ENCODE assay signal across 16 cellular contexts in the genomic region with DNA sequence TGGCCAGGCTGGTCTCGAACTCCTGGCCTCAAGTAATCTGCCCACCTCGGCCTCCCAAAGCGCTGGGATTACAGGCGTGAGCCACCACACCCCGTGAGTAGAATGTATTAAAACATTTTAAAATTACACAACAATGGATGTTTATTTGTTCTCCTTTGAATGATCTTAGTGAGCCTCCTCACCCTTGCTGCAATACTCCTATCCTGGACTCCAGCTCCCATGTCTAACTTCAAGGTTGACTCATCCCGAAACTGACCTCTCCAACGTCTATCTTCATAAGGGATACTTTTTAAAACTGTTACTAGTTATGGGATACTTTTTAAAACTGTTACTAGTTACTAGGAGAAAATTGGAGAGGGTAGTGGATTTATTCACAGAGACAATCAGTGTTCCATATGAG. TPM values are rescaled to one million over a fixed set of nuclear protein-coding genes. Genes with fewer than 3 reads are reported as not detected.
DNase-seq lines count a peak whose midpoint lies in the region; ATAC-seq, FAIRE-seq and TF ChIP-seq lines count a peak whose summit lies in the region.
"Had no signal": no experiment of that assay in that cellular context is flagged by ENCODE, and none has a peak within 500 bp of the region (broad histone marks: within the 10 kb centered on the region; RNA-seq: fewer than 3 reads in every experiment).

No MANE protein-coding gene starts in this region.

- no peak for ATAC-seq in activated CD8-positive, alpha-beta memory T cell treated with anti-CD3 and anti-CD28 coated beads, Interleukin-2, amount 10 ng/mL, durations not matched to agents 7 days and 5 days
- no peak for ATAC-seq in GM18909 (IDR thresholded peaks at IDR 0.05; ENCODE audit: poor library complexity, unreplicated experiment)
- no peak for ATAC-seq in aorta (ENCODE audit: low FRiP score)

- H3K36me3 ChIP-seq in bronchial epithelial cell (ENCODE audit: control insufficient read depth, insufficient read depth, low read length) (no peaks in the 10 kb centered on the region), esophagus squamous epithelium (no peaks in the 10 kb centered on the region), vagina (no peaks in the 10 kb centered on the region), aorta (ENCODE audit: control insufficient read depth in 1 of 2, insufficient read depth in 2 of 2, low read length in 1 of 2) (no peaks in the 10 kb centered on the region)
- H3K36me3 ChIP-seq: BLaER1 treated with 17β-estradiol and CSF1 and Interleukin-3, amounts not matched to agents 10 nM and 100 nM had no signal

- no peak overlapping the region for H3K4me3 Mint-ChIP-seq in activated CD8-positive, alpha-beta memory T cell treated with anti-CD3 and anti-CD28 coated beads, Interleukin-2, amount 10 ng/mL, durations not matched to agents 7 days and 5 days
- H3K4me3 Mint-ChIP-seq: CD4-positive, CD25-positive, alpha-beta regulatory T cell; H9 had no signal

- no peaks in the 10 kb centered on the region for H3K27me3 ChIP-seq in bronchial epithelial cell (ENCODE audit: control insufficient read depth, insufficient read depth, low read length)
- H3K27me3 ChIP-seq in esophagus squamous epithelium: peaks cover 0 to 22% (median 0%) of the 10 kb centered on the region in 4 donors
- H3K27me3 ChIP-seq in vagina: no peaks in the 10 kb centered on the region
- no peaks in the 10 kb centered on the region for H3K27me3 ChIP-seq in aorta (ENCODE audit: control insufficient read depth in 1 of 2, insufficient read depth in 2 of 2, low read length in 1 of 2)
- H3K27me3 ChIP-seq: BLaER1 treated with 17β-estradiol and CSF1 and Interleukin-3, amounts not matched to agents 10 nM and 100 nM had no signal

- 45 to 61% methylated on average over 7 of the region's 7 CpGs for WGBS in esophagus squamous epithelium, 2 donors
- 82 to 84% methylated on average over 7 of the region's 7 CpGs for WGBS in aorta, 2 donors

- no peak for TF ChIP-seq POLR2A in esophagus squamous epithelium (IDR thresholded peaks at IDR 0.05)
- no peak for TF ChIP-seq POLR2A in vagina (IDR thresholded peaks at IDR 0.05)

- H3K4me3 ChIP-seq in bronchial epithelial cell (ENCODE audit: low read depth, low read length): no peak overlapping the region
- H3K4me3 ChIP-seq in esophagus squamous epithelium: no peak overlapping the region
- H3K4me3 ChIP-seq in vagina: no peak overlapping the region
- H3K4me3 ChIP-seq in aorta (ENCODE audit: low read length in 2 of 2): no peak overlapping the region
- H3K4me3 ChIP-seq: BLaER1 treated with 17β-estradiol and CSF1 and Interleukin-3, amounts not matched to agents 10 nM and 100 nM had no signal

- H3K4me1 Mint-ChIP-seq in activated CD8-positive, alpha-beta memory T cell treated with anti-CD3 and anti-CD28 coated beads, Interleukin-2, amount 10 ng/mL, durations not matched to agents 7 days and 5 days: no peaks in the 10 kb centered on the region
- H3K4me1 Mint-ChIP-seq: CD4-positive, CD25-positive, alpha-beta regulatory T cell; H9 had no signal

- H3K9me3 ChIP-seq in esophagus squamous epithelium (no peaks in the 10 kb centered on the region), vagina (no peaks in the 10 kb centered on the region), aorta (ENCODE audit: control insufficient read depth, low read length) (no peaks in the 10 kb centered on the region)
- H3K9me3 ChIP-seq: BLaER1 treated with 17β-estradiol and CSF1 and Interleukin-3, amounts not matched to agents 10 nM and 100 nM had no signal

- CTCF ChIA-PET in activated CD8-positive, alpha-beta memory T cell treated with anti-CD3 and anti-CD28 coated beads, Interleukin-2, amount 10 ng/mL, durations not matched to agents 7 days and 5 days (lab: Charles Lee): interaction anchor here (1.0 to 1.2 kb wide), 2 partner anchors 14 to 20 kb away, joined by 3 to 4 read pairs; no protein-coding TSS in a partner anchor

- H3K36me3 Mint-ChIP-seq in activated CD8-positive, alpha-beta memory T cell treated with anti-CD3 and anti-CD28 coated beads, Interleukin-2, amount 10 ng/mL, durations not matched to agents 7 days and 5 days: no peaks in the 10 kb centered on the region
- H3K36me3 Mint-ChIP-seq: CD4-positive, CD25-positive, alpha-beta regulatory T cell had no signal

- H3K27ac ChIP-seq in esophagus squamous epithelium: peak overlapping the region; percentile 86 to 93 (median 90)
- H3K27ac ChIP-seq in vagina: peak overlapping the region; percentile 75
- H3K27ac ChIP-seq in aorta (ENCODE audit: low read depth in 1 of 2, low read length in 2 of 2): no peak overlapping the region
- H3K27ac ChIP-seq: 22Rv1; BLaER1 treated with 17β-estradiol and CSF1 and Interleukin-3, amounts not matched to agents 10 nM and 100 nM had no signal

- in situ Hi-C loops in KBM-7 (cut with MboI; ENCODE audit: low pct_unique_long_range_greater_than_20kb, low sequenced_read_pairs): no loop called here

- H3K27me3 Mint-ChIP-seq in activated CD8-positive, alpha-beta memory T cell treated with anti-CD3 and anti-CD28 coated beads, Interleukin-2, amount 10 ng/mL, durations not matched to agents 7 days and 5 days: peaks cover 39% of the 10 kb centered on the region

- peak; percentile 18 for DNase-seq in activated CD8-positive, alpha-beta memory T cell treated with anti-CD3 and anti-CD28 coated beads, Interleukin-2, amount 10 ng/mL, durations not matched to agents 7 days and 5 days
- no peak for DNase-seq in activated CD8-positive, alpha-beta memory T cell treated with anti-CD3 and anti-CD28 coated beads, Interleukin-2, amount 50 U/mL, for 4 hours
- DNase-seq in bronchial epithelial cell (ENCODE audit: low read depth) (peak; percentile 58), esophagus squamous epithelium (lab: John Stamatoyannopoulos, UW) (no peak), vagina (ENCODE audit: extremely low spot score in 2 of 2) (peak in 1 of 2 donors; percentile 22), KBM-7 (no peak), aorta (no peak)
- DNase-seq: ACHN; CD4-positive, CD25-positive, alpha-beta regulatory T cell; DMS53; GOT3; H9 had no signal

- no peaks in the 10 kb centered on the region for H3K9me3 Mint-ChIP-seq in activated CD8-positive, alpha-beta memory T cell treated with anti-CD3 and anti-CD28 coated beads, Interleukin-2, amount 10 ng/mL, durations not matched to agents 7 days and 5 days (ENCODE audit: low read depth)
- H3K9me3 Mint-ChIP-seq: H9 had no signal

- FAIRE-seq in bronchial epithelial cell (lab: Jason Lieb, UNC): no peak

- no peak for TF ChIP-seq CTCF in bronchial epithelial cell (IDR thresholded peaks at IDR 0.05; ENCODE audit: insufficient read depth, low read length, severe bottlenecking)
- TF ChIP-seq CTCF in esophagus squamous epithelium (IDR thresholded peaks at IDR 0.05): no peak
- no peak for TF ChIP-seq CTCF in vagina (IDR thresholded peaks at IDR 0.05)

- H3K4me1 ChIP-seq in esophagus squamous epithelium (peaks cover 18 to 72% (median 20%) of the 10 kb centered on the region in 3 donors), vagina (peaks cover 8% of the 10 kb centered on the region), aorta (ENCODE audit: control insufficient read depth in 1 of 2, insufficient read depth in 2 of 2, low read length in 2 of 2) (no peaks in the 10 kb centered on the region)

- H3K27ac Mint-ChIP-seq in activated CD8-positive, alpha-beta memory T cell treated with anti-CD3 and anti-CD28 coated beads, Interleukin-2, amount 10 ng/mL, durations not matched to agents 7 days and 5 days: no peak overlapping the region
- H3K27ac Mint-ChIP-seq: CD4-positive, CD25-positive, alpha-beta regulatory T cell; H9 had no signal

- intact Hi-C loops in esophagus squamous epithelium (cut with DNase I) (no loop called here), vagina (cut with DNase I) (no loop called here), aorta (cut with DNase I) (no loop called here)

RNA-seq across cellular contexts. Expression of gene RHCG, which starts 17.8 kb away (rescaled TPM):
- total RNA-seq in activated CD8-positive, alpha-beta memory T cell treated with anti-CD3 and anti-CD28 coated beads, Interleukin-2, amount 10 ng/mL, durations not matched to agents 7 days and 5 days: not detected
- total RNA-seq in bronchial epithelial cell: 247 and 322 TPM in 2 replicates
- 1,000 to 10,000 TPM; 2,342 to 7,076 (median 3,336) TPM for total RNA-seq in esophagus squamous epithelium
- 1,938 TPM for total RNA-seq in vagina
- total RNA-seq in aorta: not detected
- polyA plus RNA-seq in aorta: 1 to 10 TPM; 1.0 to 2.1 TPM
- total RNA-seq: CD4-positive, CD25-positive, alpha-beta regulatory T cell; HT-29 had no signal
- polyA plus RNA-seq: CD4-positive, CD25-positive, alpha-beta regulatory T cell had no signal

Comparison
In these comparisons a context has a peak if more than half of its experiments do, and no peak if none do; other contexts are left out.
1. DNase-seq: peak in activated CD8-positive, alpha-beta memory T cell treated with anti-CD3 and anti-CD28 coated beads, Interleukin-2, amount 10 ng/mL, durations not matched to agents 7 days and 5 days (single experiment) and bronchial epithelial cell (single experiment); none in activated CD8-positive, alpha-beta memory T cell treated with anti-CD3 and anti-CD28 coated beads, Interleukin-2, amount 50 U/mL, for 4 hours (single experiment), esophagus squamous epithelium (single experiment), KBM-7 (single experiment) and aorta (0 of 2).
2. H3K27ac ChIP-seq: peak in esophagus squamous epithelium (4 of 4) and vagina (single experiment); none in aorta (0 of 2).
3. RNA of gene RHCG, which starts 17.8 kb away (total RNA-seq): 2,342 to 7,076 TPM in esophagus squamous epithelium, 1,938 TPM in vagina (single experiment) and 247 to 322 TPM in bronchial epithelial cell; not detected in aorta and not detected in activated CD8-positive, alpha-beta memory T cell treated with anti-CD3 and anti-CD28 coated beads, Interleukin-2, amount 10 ng/mL, durations not matched to agents 7 days and 5 days; every median in the first group is over 100 times any median in the second.